20 cellular contexts compared by ENCODE assay signal in genomic region chr3:47034868-47035489, GRCh38. TPM values are rescaled to one million over a fixed set of nuclear protein-coding genes. Genes with fewer than 3 reads are reported as not detected.
A peak's percentile ranks its signal among the peaks of the same experiment; 100 is the strongest.
DNase-seq lines count a peak whose midpoint lies in the region; ATAC-seq and TF ChIP-seq lines count a peak whose summit lies in the region.
"Had no signal": no experiment of that assay in that cellular context is flagged by ENCODE, and none has a peak within 500 bp of the region (broad histone marks: within the 10 kb centered on the region; RNA-seq: fewer than 3 reads in every experiment).

No MANE protein-coding gene starts in this region.

- H3K4me1 Mint-ChIP-seq in activated CD8-positive, alpha-beta T cell treated with anti-CD3 and anti-CD28 coated beads for 36 hours (ENCODE audit: low read depth), result peaks cover 44% of the 10 kb centered on the region
- peaks cover 45% of the 10 kb centered on the region for H3K4me1 Mint-ChIP-seq in activated CD8-positive, alpha-beta T cell treated with anti-CD3 and anti-CD28 coated beads, Interleukin-2, amount 10 ng/mL, durations not matched to agents 7 days and 5 days (ENCODE audit: low read depth)
- H3K4me1 Mint-ChIP-seq: neural progenitor cell had no signal

- no peak overlapping the region for H3K9ac ChIP-seq in stomach smooth muscle (ENCODE audit: low read length in 2 of 2)
- H3K9ac ChIP-seq: neural progenitor cell had no signal

- H3K27ac Mint-ChIP-seq in activated CD8-positive, alpha-beta T cell treated with anti-CD3 and anti-CD28 coated beads for 36 hours, result peak overlapping the region; percentile 43
- H3K27ac Mint-ChIP-seq in activated CD8-positive, alpha-beta T cell treated with anti-CD3 and anti-CD28 coated beads, Interleukin-2, amount 10 ng/mL, durations not matched to agents 7 days and 5 days, result no peak overlapping the region
- H3K27ac Mint-ChIP-seq: neural progenitor cell had no signal

- H3K9me3 ChIP-seq in SJCRH30 (replicated peaks) (no peaks in the 10 kb centered on the region), stomach smooth muscle (ENCODE audit: control insufficient read depth in 2 of 2, low read length in 2 of 2) (no peaks in the 10 kb centered on the region)
- H3K9me3 ChIP-seq: A549, adrenal gland, tibial artery had no signal

- ATAC-seq in activated CD8-positive, alpha-beta T cell treated with anti-CD3 and anti-CD28 coated beads for 36 hours, result no peak
- ATAC-seq in activated CD8-positive, alpha-beta T cell treated with anti-CD3 and anti-CD28 coated beads, Interleukin-2, amount 10 ng/mL, durations not matched to agents 7 days and 5 days, result no peak
- no peak for ATAC-seq in GM18517 (IDR thresholded peaks at IDR 0.05; ENCODE audit: unreplicated experiment)
- ATAC-seq: A549, foreskin keratinocyte, HCT116 had no signal

- H3K27me3 Mint-ChIP-seq in activated CD8-positive, alpha-beta T cell treated with anti-CD3 and anti-CD28 coated beads for 36 hours, result no peaks in the 10 kb centered on the region
- no peaks in the 10 kb centered on the region for H3K27me3 Mint-ChIP-seq in activated CD8-positive, alpha-beta T cell treated with anti-CD3 and anti-CD28 coated beads, Interleukin-2, amount 10 ng/mL, durations not matched to agents 7 days and 5 days (ENCODE audit: low read depth)

- CTCF ChIA-PET in activated CD8-positive, alpha-beta T cell treated with anti-CD3 and anti-CD28 coated beads for 36 hours (lab: Charles Lee), result interaction anchor here (0.7 to 1.8 kb wide), 2 partner anchors 16 to 466 kb away, joined by 3 to 5 read pairs; no protein-coding TSS in a partner anchor
- CTCF ChIA-PET in activated CD8-positive, alpha-beta T cell treated with anti-CD3 and anti-CD28 coated beads, Interleukin-2, amount 10 ng/mL, durations not matched to agents 7 days and 5 days (lab: Charles Lee), result interaction anchor here (0.9 to 1.5 kb wide), 4 partner anchors 10 to 45 kb away, joined by 3 read pairs; no protein-coding TSS in a partner anchor

- intact Hi-C loops in activated CD8-positive, alpha-beta T cell treated with anti-CD3 and anti-CD28 coated beads for 36 hours (cut with micrococcal nuclease), result no loop called here

- H3K36me3 Mint-ChIP-seq in activated CD8-positive, alpha-beta T cell treated with anti-CD3 and anti-CD28 coated beads for 36 hours (ENCODE audit: low read depth), result peaks cover 53% of the 10 kb centered on the region
- peaks cover 53% of the 10 kb centered on the region for H3K36me3 Mint-ChIP-seq in activated CD8-positive, alpha-beta T cell treated with anti-CD3 and anti-CD28 coated beads, Interleukin-2, amount 10 ng/mL, durations not matched to agents 7 days and 5 days (ENCODE audit: low read depth)

- DNase-seq in activated CD8-positive, alpha-beta T cell treated with anti-CD3 and anti-CD28 coated beads for 36 hours, result no peak
- no peak for DNase-seq in activated CD8-positive, alpha-beta T cell treated with anti-CD3 and anti-CD28 coated beads, Interleukin-2, amount 10 ng/mL, durations not matched to agents 7 days and 5 days
- DNase-seq in SJCRH30, result peak; percentile 55 to 74
- peak; percentile 86 for DNase-seq in islet precursor cell
- DNase-seq in NCI-H2171 treated with DMSO at 0.1 percent for 48 hours (lab: John Stamatoyannopoulos, UW), result no peak
- DNase-seq in dermis blood vessel endothelial cell, result no peak
- DNase-seq: activated CD4-positive, CD25-positive, alpha-beta regulatory T cell; activated T-cell treated with anti-CD3 and anti-CD28 coated beads for 4 hours; adrenal gland; cerebellar nuclear complex; COR-L47; foreskin keratinocyte; MV-4-11; NCI-H2029 treated with DMSO at 0.1 percent for 48 hours; tibial artery had no signal

- no peak for TF ChIP-seq CTCF in activated CD8-positive, alpha-beta T cell treated with anti-CD3 and anti-CD28 coated beads for 36 hours (IDR thresholded peaks at IDR 0.05)

- no peaks in the 10 kb centered on the region for H3K9me3 Mint-ChIP-seq in activated CD8-positive, alpha-beta T cell treated with anti-CD3 and anti-CD28 coated beads for 36 hours
- no peaks in the 10 kb centered on the region for H3K9me3 Mint-ChIP-seq in activated CD8-positive, alpha-beta T cell treated with anti-CD3 and anti-CD28 coated beads, Interleukin-2, amount 10 ng/mL, durations not matched to agents 7 days and 5 days (ENCODE audit: insufficient read depth)
- H3K9me3 Mint-ChIP-seq: neural progenitor cell had no signal

- H3K4me1 ChIP-seq in SJCRH30 (peaks cover 5% of the 10 kb centered on the region; the same call in 1 of the 2 replicates), stomach smooth muscle (ENCODE audit: control insufficient read depth, insufficient read depth, low read length) (peaks cover 8% of the 10 kb centered on the region)
- H3K4me1 ChIP-seq: A549, foreskin keratinocyte, neural progenitor cell, tibial artery had no signal

- H3K4me3 ChIP-seq in SJCRH30 (no peak overlapping the region), stomach smooth muscle (ENCODE audit: low read length in 2 of 2) (no peak overlapping the region)
- H3K4me3 ChIP-seq: A549, adrenal gland, neural progenitor cell, tibial artery had no signal

- H3K4me3 Mint-ChIP-seq in activated CD8-positive, alpha-beta T cell treated with anti-CD3 and anti-CD28 coated beads for 36 hours, result no peak overlapping the region
- H3K4me3 Mint-ChIP-seq in activated CD8-positive, alpha-beta T cell treated with anti-CD3 and anti-CD28 coated beads, Interleukin-2, amount 10 ng/mL, durations not matched to agents 7 days and 5 days, result no peak overlapping the region
- H3K4me3 Mint-ChIP-seq: neural progenitor cell had no signal

- H3K36me3 ChIP-seq in SJCRH30 (peaks cover 25% of the 10 kb centered on the region), stomach smooth muscle (ENCODE audit: control insufficient read depth in 2 of 2, insufficient read depth in 2 of 2, low read length in 2 of 2) (peaks cover 20 to 26% of the 10 kb centered on the region in 2 donors)

- H3K27ac ChIP-seq in SJCRH30 (no peak overlapping the region), stomach smooth muscle (ENCODE audit: low read length) (peak overlapping the region; percentile 37)
- H3K27ac ChIP-seq: A549, adrenal gland, foreskin keratinocyte, neural progenitor cell, tibial artery had no signal

- H3K27me3 ChIP-seq in SJCRH30, result no peaks in the 10 kb centered on the region
- no peaks in the 10 kb centered on the region for H3K27me3 ChIP-seq in stomach smooth muscle (ENCODE audit: control insufficient read depth in 1 of 2, insufficient read depth in 2 of 2, low read length in 2 of 2)
- H3K27me3 ChIP-seq: adrenal gland, foreskin keratinocyte, neural progenitor cell, tibial artery had no signal

- POLR2A ChIA-PET in activated CD8-positive, alpha-beta T cell treated with anti-CD3 and anti-CD28 coated beads for 36 hours (lab: Charles Lee), result interaction anchor here (0.5 to 1.8 kb wide), 3 partner anchors 12 to 145 kb away, joined by 3 to 5 read pairs (median 3); no protein-coding TSS in a partner anchor
- POLR2A ChIA-PET in activated CD8-positive, alpha-beta T cell treated with anti-CD3 and anti-CD28 coated beads, Interleukin-2, amount 10 ng/mL, durations not matched to agents 7 days and 5 days (lab: Charles Lee), result no interaction called here

RNA-seq across cellular contexts. Expression of gene NBEAL2, which starts 55.5 kb away (rescaled TPM):
- 10 to 100 TPM; 58.9 to 63.7 TPM for total RNA-seq in activated CD8-positive, alpha-beta T cell treated with anti-CD3 and anti-CD28 coated beads for 36 hours
- total RNA-seq in activated CD8-positive, alpha-beta T cell treated with anti-CD3 and anti-CD28 coated beads, Interleukin-2, amount 10 ng/mL, durations not matched to agents 7 days and 5 days, result 100 to 1,000 TPM; 206 to 212 TPM
- 0.28 and 0.95 TPM in 2 replicates for total RNA-seq in SJCRH30 (2014; rRNA removed; shearing (Covaris generic))
- 30.6 and 52.2 TPM in 2 replicates for total RNA-seq in dermis blood vessel endothelial cell

RNA-seq across cellular contexts. Expression of gene CCDC12, which starts 58.4 kb away (rescaled TPM):
- 10 to 100 TPM; 51.2 to 51.6 TPM for total RNA-seq in activated CD8-positive, alpha-beta T cell treated with anti-CD3 and anti-CD28 coated beads for 36 hours
- total RNA-seq in activated CD8-positive, alpha-beta T cell treated with anti-CD3 and anti-CD28 coated beads, Interleukin-2, amount 10 ng/mL, durations not matched to agents 7 days and 5 days, result 10 to 100 TPM; 59.4 to 62.2 TPM
- total RNA-seq in SJCRH30 (2014; rRNA removed; shearing (Covaris generic)), result 30.1 and 37.8 TPM in 2 replicates
- total RNA-seq in dermis blood vessel endothelial cell, result 22.7 and 44.6 TPM in 2 replicates

Comparison
In these comparisons a context has a peak if more than half of its experiments do, and no peak if none do; other contexts are left out.
1. DNase-seq: peak in SJCRH30 (2 of 2) and islet precursor cell (single experiment); none in activated CD8-positive, alpha-beta T cell treated with anti-CD3 and anti-CD28 coated beads for 36 hours (single experiment), activated CD8-positive, alpha-beta T cell treated with anti-CD3 and anti-CD28 coated beads, Interleukin-2, amount 10 ng/mL, durations not matched to agents 7 days and 5 days (single experiment), NCI-H2171 treated with DMSO at 0.1 percent for 48 hours (single experiment) and dermis blood vessel endothelial cell (single experiment).
2. RNA of gene NBEAL2, which starts 55.5 kb away (total RNA-seq): 206 to 212 TPM in activated CD8-positive, alpha-beta T cell treated with anti-CD3 and anti-CD28 coated beads, Interleukin-2, amount 10 ng/mL, durations not matched to agents 7 days and 5 days, 58.9 to 63.7 TPM in activated CD8-positive, alpha-beta T cell treated with anti-CD3 and anti-CD28 coated beads for 36 hours and 30.6 to 52.2 TPM in dermis blood vessel endothelial cell; 0.28 to 0.95 TPM in SJCRH30; every median in the first group is over 10 times any median in the second.